In genomic region chr12:3293446-3294161, GRCh38 we compare ENCODE assay signal across 1 cellular context.
TF ChIP-seq lines count a peak whose summit lies in the region.

No MANE protein-coding gene starts in this region.

TF ChIP-seq in HCT116, 20 proteins besides CTCF, POLR2A, EP300 and RAD21 (continued from another document):
- no peak for TF ChIP-seq REST (IDR thresholded peaks at IDR 0.05; ENCODE audit: low read depth)
- TF ChIP-seq SRF (IDR thresholded peaks at IDR 0.05; ENCODE audit: low read depth), result no peak
- TF ChIP-seq FOSL1 (IDR thresholded peaks at IDR 0.05; ENCODE audit: low read depth), result no peak
- TF ChIP-seq ZNF274 (IDR thresholded peaks at IDR 0.05; ENCODE audit: low read depth, low read length), result no peak
